ENCODE assay signal across 1 cellular context in the genomic region with DNA sequence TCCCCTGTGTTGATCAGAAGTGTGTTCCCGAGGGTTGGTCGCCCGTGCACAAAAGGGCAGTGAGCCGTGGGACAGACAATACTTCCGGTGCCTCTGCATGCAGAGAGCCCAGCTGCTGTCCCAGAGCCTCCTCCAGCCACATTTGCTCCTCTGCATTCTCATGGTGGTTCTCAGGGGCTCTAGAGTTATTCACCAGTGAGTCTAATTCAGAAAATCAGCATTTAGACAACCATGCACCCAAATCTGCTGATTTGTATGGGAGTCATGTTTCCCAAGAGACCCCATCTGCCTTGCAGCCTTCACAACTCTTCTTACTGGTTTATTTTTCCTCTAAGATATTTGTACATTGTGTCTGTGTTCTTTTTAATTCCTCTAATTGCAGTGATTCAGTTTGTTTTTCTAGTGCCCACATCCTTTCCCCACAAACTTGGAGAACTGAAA.
TF ChIP-seq lines count a peak whose summit lies in the region.

No MANE protein-coding gene starts in this region.

TF ChIP-seq in H1, 55 proteins besides CTCF, POLR2A, EP300 and RAD21:
- TF ChIP-seq RXRA (IDR thresholded peaks at IDR 0.05; ENCODE audit: insufficient read depth, low read depth, low read length), result no peak
- TF ChIP-seq CHD1 (IDR thresholded peaks at IDR 0.05; ENCODE audit: low read depth, low read length), result no peak
- TF ChIP-seq SP4 (IDR thresholded peaks at IDR 0.05; ENCODE audit: low read length), result no peak
- TF ChIP-seq CHD2 (IDR thresholded peaks at IDR 0.05; ENCODE audit: low read length), result no peak
- no peak for TF ChIP-seq JUN (IDR thresholded peaks at IDR 0.05; ENCODE audit: low read depth, low read length)
- TF ChIP-seq SP1 (IDR thresholded peaks at IDR 0.05; ENCODE audit: low read depth, low read length), result no peak
- no peak for TF ChIP-seq JUND (IDR thresholded peaks at IDR 0.05; ENCODE audit: low read length)
- no peak for TF ChIP-seq RBBP5 (IDR thresholded peaks at IDR 0.05; ENCODE audit: borderline replicate concordance, low read depth, low read length)
- no peak for TF ChIP-seq TEAD4 (IDR thresholded peaks at IDR 0.05; ENCODE audit: low read depth, low read length)
- TF ChIP-seq KDM5A (IDR thresholded peaks at IDR 0.05; ENCODE audit: low read length), result no peak
- TF ChIP-seq BACH1 (IDR thresholded peaks at IDR 0.05; ENCODE audit: low read length), result no peak
- TF ChIP-seq EGR1 (IDR thresholded peaks at IDR 0.05; ENCODE audit: borderline replicate concordance, low read depth, low read length), result no peak
